Comparison of ENCODE assay signal across 1 cellular context in genomic region chr7:114653391-114654088, GRCh38.
TF ChIP-seq lines count a peak whose summit lies in the region.

No MANE protein-coding gene starts in this region.

TF ChIP-seq in HEK293, 187 proteins besides CTCF, POLR2A, EP300 and RAD21 (continued from another document):
- peak; percentile 92; the same call in 1 of the 2 replicates for TF ChIP-seq ZBTB44 (tag by site-specific recombination; IDR thresholded peaks at IDR 0.05)
- no peak for TF ChIP-seq BCL11B (tag by site-specific recombination; IDR thresholded peaks at IDR 0.05; ENCODE audit: low read depth)
- TF ChIP-seq PRDM1 (tag by site-specific recombination; IDR thresholded peaks at IDR 0.05), result peak; percentile 90
- no peak for TF ChIP-seq ZNF585B (tag by site-specific recombination; IDR thresholded peaks at IDR 0.05)
- TF ChIP-seq ZNF501 (tag by site-specific recombination; IDR thresholded peaks at IDR 0.05), result peak; percentile 74; the same call in 1 of the 2 replicates
- 0 out of 2 replicates have a peak, but pooled peaks have one; percentile 18 for TF ChIP-seq ZNF558 (tag by site-specific recombination; IDR thresholded peaks at IDR 0.05)
